Comparison of ENCODE assay signal across 29 cellular contexts in the genomic region with DNA sequence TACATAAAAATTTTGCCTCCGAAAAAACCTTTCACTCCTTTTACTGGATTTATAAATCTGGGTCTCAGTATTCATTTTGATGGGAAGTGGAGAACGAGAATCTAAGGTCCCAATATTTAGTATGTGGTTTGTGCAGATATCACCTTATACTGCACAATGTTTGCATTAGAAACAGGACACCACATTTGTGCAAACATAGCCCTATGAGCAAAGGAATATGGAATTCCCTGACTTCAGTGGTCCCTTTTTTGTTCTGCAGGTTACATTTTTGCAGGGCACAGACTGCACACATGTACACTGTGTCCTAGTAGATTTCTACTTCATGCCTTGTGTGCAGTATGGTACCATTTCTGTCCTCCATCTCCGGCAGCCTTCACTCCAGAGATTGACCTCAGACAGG.
"Had no signal": no experiment of that assay in that cellular context is flagged by ENCODE, and none has a peak within 500 bp of the region (broad histone marks: within the 10 kb centered on the region; RNA-seq: fewer than 3 reads in every experiment).

No MANE protein-coding gene starts in this region.

- H3K27me3 ChIP-seq: ovary, spleen, suprapubic skin, testis, tibial artery, transverse colon, upper lobe of left lung, vagina had no signal

- H3K27me3 Mint-ChIP-seq: naive thymus-derived CD4-positive, alpha-beta T cell; progenitor cell of endocrine pancreas; stimulated activated memory B cell treated with anti-CD40 and anti-IgM and Interleukin-4, amounts not matched to agents 10 μg/mL and 1 μg/mL and 100 μg/mL, for 72 hours; stimulated activated naive CD8-positive, alpha-beta T cell treated with anti-CD3 and anti-CD28 coated beads, Interleukin-15, amount 100 ng/mL, for 72 hours had no signal

- H3K9me3 ChIP-seq: ovary, psoas muscle, suprapubic skin, testis, tibial artery, transverse colon, upper lobe of left lung, vagina had no signal

- H3K4me2 ChIP-seq: smooth muscle cell had no signal

- H3K27ac Mint-ChIP-seq: naive thymus-derived CD4-positive, alpha-beta T cell; natural killer cell; nephron; progenitor cell of endocrine pancreas; stimulated activated memory B cell treated with anti-CD40 and anti-IgM and Interleukin-4, amounts not matched to agents 10 μg/mL and 1 μg/mL and 100 μg/mL, for 72 hours; stimulated activated naive CD8-positive, alpha-beta T cell treated with anti-CD3 and anti-CD28 coated beads, Interleukin-15, amount 100 ng/mL, for 72 hours had no signal

- H3K4me3 ChIP-seq: ovary, psoas muscle, skin epidermis, smooth muscle cell, spleen, suprapubic skin, testis, tibial artery, transverse colon, upper lobe of left lung, vagina had no signal

- ATAC-seq: naive thymus-derived CD4-positive, alpha-beta T cell; natural killer cell; psoas muscle; right cardiac atrium; sciatic nerve; stimulated activated memory B cell treated with anti-CD40 and anti-IgM and Interleukin-4, amounts not matched to agents 10 μg/mL and 1 μg/mL and 100 μg/mL, for 72 hours; stimulated activated naive CD8-positive, alpha-beta T cell treated with anti-CD3 and anti-CD28 coated beads, Interleukin-15, amount 100 ng/mL, for 72 hours; stimulated activated naive CD8-positive, alpha-beta T cell treated with anti-CD3 and anti-CD28 coated beads, Interleukin-15, Interleukin-2, amounts not matched to agents 100 U/mL and 50 U/mL, for 24 hours had no signal

- H3K4me1 Mint-ChIP-seq: naive thymus-derived CD4-positive, alpha-beta T cell; natural killer cell; nephron; stimulated activated memory B cell treated with anti-CD40 and anti-IgM and Interleukin-4, amounts not matched to agents 10 μg/mL and 1 μg/mL and 100 μg/mL, for 72 hours; stimulated activated naive CD8-positive, alpha-beta T cell treated with anti-CD3 and anti-CD28 coated beads, Interleukin-15, amount 100 ng/mL, for 72 hours had no signal

- FAIRE-seq: urothelium cell line had no signal

- H3K4me1 ChIP-seq: psoas muscle, spleen, suprapubic skin, testis, tibial artery, transverse colon, upper lobe of left lung, vagina had no signal

- H3K36me3 Mint-ChIP-seq: naive thymus-derived CD4-positive, alpha-beta T cell; stimulated activated memory B cell treated with anti-CD40 and anti-IgM and Interleukin-4, amounts not matched to agents 10 μg/mL and 1 μg/mL and 100 μg/mL, for 72 hours had no signal

- H3K9me3 Mint-ChIP-seq: nephron; stimulated activated memory B cell treated with anti-CD40 and anti-IgM and Interleukin-4, amounts not matched to agents 10 μg/mL and 1 μg/mL and 100 μg/mL, for 72 hours had no signal

- H3K27ac ChIP-seq: ovary, psoas muscle, skin epidermis, spleen, suprapubic skin, testis, tibial artery, transverse colon, upper lobe of left lung, vagina had no signal

- H3K4me3 Mint-ChIP-seq: naive thymus-derived CD4-positive, alpha-beta T cell; natural killer cell; nephron; stimulated activated memory B cell treated with anti-CD40 and anti-IgM and Interleukin-4, amounts not matched to agents 10 μg/mL and 1 μg/mL and 100 μg/mL, for 72 hours; stimulated activated naive CD8-positive, alpha-beta T cell treated with anti-CD3 and anti-CD28 coated beads, Interleukin-15, amount 100 ng/mL, for 72 hours had no signal

- H3K36me3 ChIP-seq: ovary, spleen, suprapubic skin, tibial artery, transverse colon, upper lobe of left lung, vagina had no signal

- DNase-seq: naive thymus-derived CD4-positive, alpha-beta T cell; natural killer cell; occipital lobe; ovary; psoas muscle; right cardiac atrium; spleen; stimulated activated CD4-positive, alpha-beta T cell treated with anti-CD3 and anti-CD28 coated beads, Interleukin-12 subunit alpha, Interleukin-12 subunit beta, amount 100 ng/mL, for 4 hours; stimulated activated CD4-positive, alpha-beta T cell treated with anti-CD3 and anti-CD28 coated beads, Interleukin-1b, Interleukin-23, amount 100 ng/mL, for 48 hours; stimulated activated CD4-positive, alpha-beta T cell treated with anti-CD3 and anti-CD28 coated beads, Interleukin-4, amount 100 ng/mL, for 1 hour; stimulated activated CD4-positive, alpha-beta T cell treated with anti-CD3 and anti-CD28 coated beads, Interleukin-4, amount 100 ng/mL, for 4 hours; stimulated activated CD8-positive, alpha-beta memory T cell treated with anti-CD3 and anti-CD28 coated beads, Interleukin-4, amount 100 ng/mL, for 48 hours; stimulated activated naive CD4-positive, alpha-beta T cell; stimulated activated naive CD8-positive, alpha-beta T cell treated with anti-CD3 and anti-CD28 coated beads, Interleukin-15, amount 100 ng/mL, for 72 hours; stimulated activated naive CD8-positive, alpha-beta T cell treated with anti-CD3 and anti-CD28 coated beads, Interleukin-15, Interleukin-2, amounts not matched to agents 100 U/mL and 50 U/mL, for 24 hours; substantia nigra; testis; tibial artery; transverse colon; upper lobe of left lung had no signal
